Comparison of ENCODE assay signal across 8 cellular contexts in genomic region chr5:172764861-172765765, GRCh38. TPM values are rescaled to one million over a fixed set of nuclear protein-coding genes. Genes with fewer than 3 reads are reported as not detected.
DNase-seq lines count a peak whose midpoint lies in the region; ATAC-seq lines count a peak whose summit lies in the region.

No MANE protein-coding gene starts in this region.

- peak overlapping the region; percentile 8 for H4K91ac ChIP-seq in mesenchymal stem cell (ENCODE audit: low read length)

- peak overlapping the region; percentile 100 for H3K27ac Mint-ChIP-seq in effector memory CD8-positive, alpha-beta T cell

- H3K14ac ChIP-seq in mesenchymal stem cell (ENCODE audit: low read length in 2 of 2) = peak overlapping the region in 1 of 2 experiments; percentile 69

- H3K18ac ChIP-seq in mesenchymal stem cell (ENCODE audit: low read depth in 1 of 2, low read length in 2 of 2) = peak overlapping the region; percentile 37 to 88

- no peaks in the 10 kb centered on the region for H3K27me3 Mint-ChIP-seq in effector memory CD8-positive, alpha-beta T cell

- no peak overlapping the region for H2BK15ac ChIP-seq in mesenchymal stem cell (ENCODE audit: low read depth, poor library complexity, severe bottlenecking)

- ATAC-seq in GM21367 (IDR thresholded peaks at IDR 0.05; ENCODE audit: unreplicated experiment) = peak; percentile 82
- ATAC-seq in effector memory CD8-positive, alpha-beta T cell (replicated peaks) = peak; percentile 64

- peaks cover 3% of the 10 kb centered on the region for H3K9me3 ChIP-seq in mesenchymal stem cell (ENCODE audit: control insufficient read depth, low read length)

- H3K27ac ChIP-seq in mesenchymal stem cell (ENCODE audit: low read length, poor library complexity, severe bottlenecking) = peak overlapping the region; percentile 89

- H3K23ac ChIP-seq in mesenchymal stem cell (ENCODE audit: low read length in 2 of 2) = peak overlapping the region in 1 of 2 experiments; percentile 84

- peak overlapping the region; percentile 82 for H4K8ac ChIP-seq in mesenchymal stem cell (ENCODE audit: low read length)

- peak overlapping the region; percentile 66 to 92 for H3K4ac ChIP-seq in mesenchymal stem cell (ENCODE audit: low read depth in 1 of 2, low read length in 2 of 2)

- no peaks in the 10 kb centered on the region for H3K27me3 ChIP-seq in mesenchymal stem cell (ENCODE audit: control insufficient read depth in 1 of 2, insufficient read depth in 1 of 2, low read length in 2 of 2)

- no peak overlapping the region for H2AK5ac ChIP-seq in mesenchymal stem cell (ENCODE audit: low read length, severe bottlenecking)

- peak overlapping the region; percentile 54 for H2BK5ac ChIP-seq in mesenchymal stem cell (ENCODE audit: low read depth, low read length, poor library complexity, severe bottlenecking)

- DNase-seq in COR-L47 (lab: John Stamatoyannopoulos, UW) (peak; percentile 99), HT1080 (ENCODE audit: low read depth) (peak; percentile 99), NOMO-1 (lab: John Stamatoyannopoulos, UW; ENCODE audit: unreplicated experiment in 2 of 2) (peak; percentile 87 to 96), mesenchymal stem cell (peak; percentile 100)
- peak; percentile 61 to 74 (median 71) for DNase-seq in activated CD8-positive, alpha-beta memory T cell treated with anti-CD3 and anti-CD28 coated beads for 48 hours (ENCODE audit: low read depth in 2 of 3, low spot score in 2 of 3)
- peak; percentile 97 to 98 (median 97) for DNase-seq in effector memory CD8-positive, alpha-beta T cell
- DNase-seq in stimulated activated CD8-positive, alpha-beta memory T cell treated with anti-CD3 and anti-CD28 coated beads, Interleukin-12 subunit alpha, Interleukin-12 subunit beta, amount 100 ng/mL, for 24 hours (ENCODE audit: extremely low read depth) = peak; percentile 82

- H3K36me3 Mint-ChIP-seq in effector memory CD8-positive, alpha-beta T cell (ENCODE audit: insufficient read depth) = peaks cover 67% of the 10 kb centered on the region

- peak overlapping the region; percentile 77 for H2AFZ ChIP-seq in mesenchymal stem cell (ENCODE audit: low read depth, low read length)

- peak overlapping the region; percentile 66 for H2BK120ac ChIP-seq in mesenchymal stem cell (ENCODE audit: low read depth, low read length)

- peaks cover 13% of the 10 kb centered on the region for H3K4me1 ChIP-seq in mesenchymal stem cell (ENCODE audit: control insufficient read depth, insufficient read depth, low read depth, low read length)

- H2BK12ac ChIP-seq in mesenchymal stem cell (ENCODE audit: low read length in 2 of 2) = peak overlapping the region in 1 of 2 experiments; percentile 97

- no peaks in the 10 kb centered on the region for H3K79me1 ChIP-seq in mesenchymal stem cell (replicated peaks; ENCODE audit: low read length, poor library complexity, severe bottlenecking)

- WGBS in mesenchymal stem cell = 1% methylated on average over 21 of the region's 24 CpGs

- H3K9ac ChIP-seq in mesenchymal stem cell (ENCODE audit: low read length) = peak overlapping the region; percentile 98

- H3K4me3 ChIP-seq in mesenchymal stem cell (ENCODE audit: insufficient read depth in 1 of 2, low read depth in 1 of 2, low read length in 2 of 2) = peak overlapping the region; percentile 17 to 93

- H3K9me3 Mint-ChIP-seq in effector memory CD8-positive, alpha-beta T cell = no peaks in the 10 kb centered on the region

- H3K4me1 Mint-ChIP-seq in effector memory CD8-positive, alpha-beta T cell (ENCODE audit: low read depth in 2 of 2) = peaks cover 47 to 57% of the 10 kb centered on the region in 2 donors

- peaks cover 18 to 38% of the 10 kb centered on the region in 2 experiments for H3K36me3 ChIP-seq in mesenchymal stem cell (ENCODE audit: control insufficient read depth in 1 of 2, insufficient read depth in 2 of 2, low read depth in 1 of 2, low read length in 2 of 2)

- peak overlapping the region; percentile 52 for H3K4me2 ChIP-seq in mesenchymal stem cell (ENCODE audit: low read length, poor library complexity, severe bottlenecking)

- peak overlapping the region; percentile 81 to 97 for H3K4me3 Mint-ChIP-seq in effector memory CD8-positive, alpha-beta T cell

RNA-seq across cellular contexts. Expression of gene DUSP1, which starts 5.9 kb away (rescaled TPM):
- 21.2 and 21.9 TPM in 2 replicates for total RNA-seq in HT1080 (2014; rRNA removed; shearing (Covaris generic))
- polyA plus RNA-seq in HT1080 (2015; cell fraction: cytosol; rRNA removed) = 53.2 and 57.1 TPM in 2 replicates
- polyA plus RNA-seq in HT1080 (2015; cell fraction: nucleus; rRNA removed) = 87.7 and 91.2 TPM in 2 replicates
- 214 TPM for polyA plus RNA-seq in mesenchymal stem cell (2013, experiment 1 of 2)
- polyA plus RNA-seq in mesenchymal stem cell (2013, experiment 2 of 2) = 205 TPM

Comparison
In these comparisons a context has a peak if more than half of its experiments do, and no peak if none do; other contexts are left out.
1. Peak in every context shown above with its lines: DNase-seq, ATAC-seq, H3K4me3 ChIP-seq and H3K27ac ChIP-seq.